1 cellular context compared by ENCODE assay signal in genomic region chr22:23774114-23774921, GRCh38.
TF ChIP-seq lines count a peak whose summit lies in the region.

No MANE protein-coding gene starts in this region.

TF ChIP-seq in HepG2, 621 proteins besides CTCF, POLR2A, EP300 and RAD21 (continued from another document and continues in another):
- no peak for TF ChIP-seq ETS1 (CRISPR knock-in tag; IDR thresholded peaks at IDR 0.05)
- TF ChIP-seq E2F5 (CRISPR knock-in tag; conservative IDR thresholded peaks at IDR 0.05): no peak
- peak; percentile 72; the same call in 1 of the 2 replicates for TF ChIP-seq RCOR2 (CRISPR knock-in tag; IDR thresholded peaks at IDR 0.05)
- TF ChIP-seq ZNF543 (CRISPR knock-in tag; IDR thresholded peaks at IDR 0.05): peak; percentile 80; the same call in 1 of the 2 replicates
- no peak for TF ChIP-seq RBFOX2 (IDR thresholded peaks at IDR 0.05; ENCODE audit: low read depth, low read length)
- 0 out of 2 replicates have a peak, but pooled peaks have one; percentile 38 for TF ChIP-seq TBP (CRISPR knock-in tag; IDR thresholded peaks at IDR 0.05)
- no peak; the same call in 1 of the 2 replicates for TF ChIP-seq ZNF704 (CRISPR knock-in tag; IDR thresholded peaks at IDR 0.05; ENCODE audit: borderline replicate concordance)
- TF ChIP-seq SPEN (CRISPR knock-in tag; IDR thresholded peaks at IDR 0.05; ENCODE audit: low read depth): peak; percentile 54; the same call in 1 of the 2 replicates
- TF ChIP-seq ZNF205 (CRISPR knock-in tag; IDR thresholded peaks at IDR 0.05): peak; percentile 91
- peak; percentile 48; the same call in 1 of the 2 replicates for TF ChIP-seq HNF1A (IDR thresholded peaks at IDR 0.05; ENCODE audit: low read depth)
- peak; percentile 84; the same call in 1 of the 2 replicates for TF ChIP-seq HNF1A (CRISPR knock-in tag; IDR thresholded peaks at IDR 0.05; ENCODE audit: borderline replicate concordance)
- TF ChIP-seq RBM22 (optimal IDR thresholded peaks at IDR 0.05; ENCODE audit: low read length): no peak
- TF ChIP-seq ZNF350 (CRISPR knock-in tag; IDR thresholded peaks at IDR 0.05; ENCODE audit: borderline replicate concordance, low read depth): peak; percentile 82
- no peak for TF ChIP-seq LRRFIP1 (CRISPR knock-in tag; conservative IDR thresholded peaks at IDR 0.05)
- peak; percentile 61 for TF ChIP-seq POLR2AphosphoS5 (IDR thresholded peaks at IDR 0.05; ENCODE audit: low read depth, low read length)
- peak; percentile 80; the same call in 1 of the 2 replicates for TF ChIP-seq NCOA1 (CRISPR knock-in tag; IDR thresholded peaks at IDR 0.05)
- no peak for TF ChIP-seq MXD4 (CRISPR knock-in tag; IDR thresholded peaks at IDR 0.05)
- no peak for TF ChIP-seq MYPOP (CRISPR knock-in tag; IDR thresholded peaks at IDR 0.05)
- TF ChIP-seq TEAD3 (CRISPR knock-in tag; optimal IDR thresholded peaks at IDR 0.05; ENCODE audit: borderline replicate concordance): peak; percentile 78
- peak; percentile 77; the same call in 1 of the 2 replicates for TF ChIP-seq POGK (CRISPR knock-in tag; conservative IDR thresholded peaks at IDR 0.05)
- no peak for TF ChIP-seq WIZ (CRISPR knock-in tag; IDR thresholded peaks at IDR 0.05)
- TF ChIP-seq SALL2 (CRISPR knock-in tag; IDR thresholded peaks at IDR 0.05): 0 out of 2 replicates have a peak, but pooled peaks have one; percentile 42
- no peak for TF ChIP-seq ARID3A (IDR thresholded peaks at IDR 0.05; ENCODE audit: low read depth, low read length)
- peak; percentile 94 for TF ChIP-seq PITX1 (CRISPR knock-in tag; IDR thresholded peaks at IDR 0.05)
- peak; percentile 72; the same call in 1 of the 2 replicates for TF ChIP-seq ZC3H13 (CRISPR knock-in tag; IDR thresholded peaks at IDR 0.05)
- TF ChIP-seq ZNF296 (CRISPR knock-in tag; conservative IDR thresholded peaks at IDR 0.05): peak; percentile 96
- peak; percentile 22 for TF ChIP-seq XRCC5 (optimal IDR thresholded peaks at IDR 0.05; ENCODE audit: low read length)
- TF ChIP-seq RBAK (CRISPR knock-in tag; IDR thresholded peaks at IDR 0.05): no peak
- peak; percentile 32 to 81; a peak in 2 of 4 replicates for TF ChIP-seq HMGXB4 (CRISPR knock-in tag; IDR thresholded peaks at IDR 0.05; ENCODE audit: borderline replicate concordance in 1 of 2, low read depth in 1 of 2)
- peak; percentile 98 for TF ChIP-seq PAXIP1 (CRISPR knock-in tag; conservative IDR thresholded peaks at IDR 0.05)
- TF ChIP-seq MNT (IDR thresholded peaks at IDR 0.05): peak; percentile 22; the same call in 1 of the 2 replicates
- TF ChIP-seq ZNF747 (CRISPR knock-in tag; IDR thresholded peaks at IDR 0.05; ENCODE audit: borderline replicate concordance): no peak
- peak in 1 of 2 experiments; percentile 81; a peak in 1 of 4 replicates for TF ChIP-seq KLF16 (CRISPR knock-in tag; IDR thresholded peaks at IDR 0.05)
- peak; percentile 56; the same call in 1 of the 2 replicates for TF ChIP-seq JUND (CRISPR knock-in tag; IDR thresholded peaks at IDR 0.05)
